9 cellular contexts compared by ENCODE assay signal in the genomic region with DNA sequence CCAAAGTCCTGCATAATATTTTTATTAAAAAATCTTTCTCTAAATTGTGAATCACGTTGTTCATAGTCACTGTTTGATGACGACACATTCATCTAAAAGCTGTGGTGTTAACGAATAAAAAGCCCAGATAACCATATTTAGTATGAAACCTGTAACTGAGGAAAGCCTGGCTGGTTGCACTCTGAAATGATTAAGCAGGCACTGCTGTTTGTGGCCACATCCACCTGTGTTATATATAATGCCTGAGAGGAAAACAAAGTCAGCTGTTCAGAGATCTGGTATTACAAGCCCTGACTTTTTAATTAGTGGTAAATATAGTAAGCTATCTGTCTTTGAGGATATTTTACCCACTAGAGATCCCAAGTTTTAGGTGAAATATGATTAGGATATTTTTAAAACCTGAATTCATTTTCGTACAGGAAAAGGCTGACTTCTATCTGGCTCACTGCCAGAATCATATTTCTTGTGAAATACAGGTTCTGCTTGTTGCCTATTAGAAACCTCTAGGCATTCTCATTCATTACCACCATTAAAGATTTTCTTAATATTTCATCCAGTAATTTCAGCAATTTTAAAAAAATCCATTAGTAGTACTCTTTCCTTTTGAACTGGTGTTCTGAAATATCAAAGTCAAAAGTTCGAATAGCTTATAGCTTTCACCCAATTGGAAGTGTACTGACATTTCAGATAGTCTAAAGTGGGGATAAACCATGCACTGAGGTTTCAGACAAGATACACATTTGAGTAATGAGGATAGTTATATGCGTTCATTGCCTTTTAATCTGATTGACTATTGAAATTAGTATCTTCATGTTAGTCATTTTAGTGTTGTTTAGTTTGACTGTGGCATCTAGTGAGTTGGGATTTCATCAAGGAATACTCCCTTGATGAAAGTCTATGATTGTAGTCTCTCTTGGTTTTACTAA.
DNase-seq lines count a peak whose midpoint lies in the region; ATAC-seq, FAIRE-seq and TF ChIP-seq lines count a peak whose summit lies in the region.
"Had no signal": no experiment of that assay in that cellular context is flagged by ENCODE, and none has a peak within 500 bp of the region (broad histone marks: within the 10 kb centered on the region; RNA-seq: fewer than 3 reads in every experiment).

No MANE protein-coding gene starts in this region.

- H4K20me1 ChIP-seq in astrocyte (ENCODE audit: insufficient read depth, low read length), result peaks cover 40% of the 10 kb centered on the region

- H3K4me3 ChIP-seq in astrocyte (ENCODE audit: insufficient read depth, low read depth, low read length), result no peak overlapping the region
- no peak overlapping the region for H3K4me3 ChIP-seq in BE2C (ENCODE audit: low read depth, low read length)
- no peak overlapping the region for H3K4me3 ChIP-seq in colonic mucosa

- no peak overlapping the region for H2AFZ ChIP-seq in astrocyte (ENCODE audit: low read depth, low read length)

- H3K27ac Mint-ChIP-seq in activated naive CD8-positive, alpha-beta T cell treated with anti-CD3 and anti-CD28 coated beads, Interleukin-2, amount 50 U/mL, for 24 hours, result no peak overlapping the region
- H3K27ac Mint-ChIP-seq in activated naive CD8-positive, alpha-beta T cell treated with anti-CD3 and anti-CD28 coated beads for 36 hours, result no peak overlapping the region
- peak overlapping the region; percentile 41 for H3K27ac Mint-ChIP-seq in astrocyte (ENCODE audit: unreplicated experiment)

- TF ChIP-seq CTCF in astrocyte (IDR thresholded peaks at IDR 0.05; ENCODE audit: insufficient read depth, low read depth, low read length) (no peak), BE2C (IDR thresholded peaks at IDR 0.05; ENCODE audit: low read depth, low read length) (no peak), RWPE1 (conservative IDR thresholded peaks at IDR 0.05; ENCODE audit: low read depth) (no peak), colonic mucosa (IDR thresholded peaks at IDR 0.05) (no peak)

- peaks cover 2% of the 10 kb centered on the region for H3K36me3 Mint-ChIP-seq in activated naive CD8-positive, alpha-beta T cell treated with anti-CD3 and anti-CD28 coated beads, Interleukin-2, amount 50 U/mL, for 24 hours (ENCODE audit: low read depth)
- H3K36me3 Mint-ChIP-seq in activated naive CD8-positive, alpha-beta T cell treated with anti-CD3 and anti-CD28 coated beads for 36 hours, result peaks cover 5% of the 10 kb centered on the region
- peaks cover 17% of the 10 kb centered on the region for H3K36me3 Mint-ChIP-seq in astrocyte (ENCODE audit: low read depth, unreplicated experiment)

- peaks cover 81% of the 10 kb centered on the region for H3K79me2 ChIP-seq in astrocyte (ENCODE audit: insufficient read depth, low read length)

- CTCF ChIA-PET in RWPE1 (lab: Yijun Ruan, JAX), result interaction anchor here (0.6 to 1.7 kb wide), 4 partner anchors 20 to 45 kb away, joined by 4 to 5 read pairs (median 5); no protein-coding TSS in a partner anchor

- FAIRE-seq in astrocyte (lab: Jason Lieb, UNC), result no peak

- H3K9me3 ChIP-seq in astrocyte (ENCODE audit: insufficient read depth, low read depth, low read length) (no peaks in the 10 kb centered on the region), BE2C (no peaks in the 10 kb centered on the region), colonic mucosa (no peaks in the 10 kb centered on the region)

- peak overlapping the region; percentile 15 for H3K4me2 ChIP-seq in astrocyte (ENCODE audit: low read length)

- POLR2A ChIA-PET in RWPE1 (lab: Yijun Ruan, JAX; ENCODE audit: low non-redundant PET), result no interaction called here

- H3K9ac ChIP-seq in astrocyte (ENCODE audit: low read length) (peak overlapping the region; percentile 52), colonic mucosa (ENCODE audit: low read depth in 2 of 2, low read length in 2 of 2) (no peak overlapping the region)

- no peak for DNase-seq in activated naive CD8-positive, alpha-beta T cell treated with anti-CD3 and anti-CD28 coated beads, Interleukin-2, amount 50 U/mL, for 24 hours
- no peak for DNase-seq in activated naive CD8-positive, alpha-beta T cell treated with anti-CD3 and anti-CD28 coated beads for 36 hours
- no peak for DNase-seq in astrocyte (ENCODE audit: low read depth)
- DNase-seq in D341Med (ENCODE audit: low spot score), result no peak
- no peak for DNase-seq in BE2C
- no peak for DNase-seq in RWPE1 (ENCODE audit: low spot score)
- DNase-seq in colonic mucosa, result no peak
- DNase-seq: activated T-cell treated with anti-CD3 and anti-CD28 coated beads, Interleukin-2, amount 50 U/mL, for 48 hours had no signal

- no peak overlapping the region for H3K4me3 Mint-ChIP-seq in activated naive CD8-positive, alpha-beta T cell treated with anti-CD3 and anti-CD28 coated beads, Interleukin-2, amount 50 U/mL, for 24 hours
- no peak overlapping the region for H3K4me3 Mint-ChIP-seq in activated naive CD8-positive, alpha-beta T cell treated with anti-CD3 and anti-CD28 coated beads for 36 hours
- no peak overlapping the region for H3K4me3 Mint-ChIP-seq in astrocyte (ENCODE audit: unreplicated experiment)

- intact Hi-C loops in colonic mucosa (cut with DNase I), result no loop called here

- H3K27me3 Mint-ChIP-seq in activated naive CD8-positive, alpha-beta T cell treated with anti-CD3 and anti-CD28 coated beads, Interleukin-2, amount 50 U/mL, for 24 hours, result no peaks in the 10 kb centered on the region
- no peaks in the 10 kb centered on the region for H3K27me3 Mint-ChIP-seq in activated naive CD8-positive, alpha-beta T cell treated with anti-CD3 and anti-CD28 coated beads for 36 hours
- no peaks in the 10 kb centered on the region for H3K27me3 Mint-ChIP-seq in astrocyte (ENCODE audit: low read depth, unreplicated experiment)

- ATAC-seq in activated naive CD8-positive, alpha-beta T cell treated with anti-CD3 and anti-CD28 coated beads, Interleukin-2, amount 50 U/mL, for 24 hours, result peak; percentile 63
- ATAC-seq in HG03066 (IDR thresholded peaks at IDR 0.05; ENCODE audit: low read depth, unreplicated experiment), result peak; percentile 91

- H3K27ac ChIP-seq in astrocyte (ENCODE audit: low read depth, low read length) (peak overlapping the region; percentile 90), RWPE1 (no peak overlapping the region), colonic mucosa (no peak overlapping the region)

- H3K36me3 ChIP-seq in astrocyte (ENCODE audit: insufficient read depth, low read length) (peaks cover 14% of the 10 kb centered on the region), BE2C (no peaks in the 10 kb centered on the region), colonic mucosa (no peaks in the 10 kb centered on the region)

- H3K4me1 ChIP-seq in astrocyte (ENCODE audit: insufficient read depth, low read length) (peaks cover 9% of the 10 kb centered on the region), BE2C (no peaks in the 10 kb centered on the region), colonic mucosa (no peaks in the 10 kb centered on the region)

- H3K27me3 ChIP-seq in astrocyte (ENCODE audit: insufficient read depth, low read length), result no peaks in the 10 kb centered on the region
- H3K27me3 ChIP-seq in BE2C, result no peaks in the 10 kb centered on the region
- no peaks in the 10 kb centered on the region for H3K27me3 ChIP-seq in colonic mucosa

- no peaks in the 10 kb centered on the region for H3K9me3 Mint-ChIP-seq in activated naive CD8-positive, alpha-beta T cell treated with anti-CD3 and anti-CD28 coated beads, Interleukin-2, amount 50 U/mL, for 24 hours
- no peaks in the 10 kb centered on the region for H3K9me3 Mint-ChIP-seq in activated naive CD8-positive, alpha-beta T cell treated with anti-CD3 and anti-CD28 coated beads for 36 hours
- H3K9me3 Mint-ChIP-seq in astrocyte (ENCODE audit: unreplicated experiment), result peaks cover 5% of the 10 kb centered on the region

- peaks cover 6% of the 10 kb centered on the region for H3K4me1 Mint-ChIP-seq in activated naive CD8-positive, alpha-beta T cell treated with anti-CD3 and anti-CD28 coated beads, Interleukin-2, amount 50 U/mL, for 24 hours
- H3K4me1 Mint-ChIP-seq in activated naive CD8-positive, alpha-beta T cell treated with anti-CD3 and anti-CD28 coated beads for 36 hours, result peaks cover 8% of the 10 kb centered on the region
- H3K4me1 Mint-ChIP-seq in astrocyte (ENCODE audit: low read depth, unreplicated experiment), result peaks cover 3% of the 10 kb centered on the region
